ENCODE assay signal across 18 cellular contexts in genomic region chr14:49900973-49901372, GRCh38. TPM values are rescaled to one million over a fixed set of nuclear protein-coding genes. Genes with fewer than 3 reads are reported as not detected.
DNase-seq lines count a peak whose midpoint lies in the region; ATAC-seq, FAIRE-seq and TF ChIP-seq lines count a peak whose summit lies in the region.
"Had no signal": no experiment of that assay in that cellular context is flagged by ENCODE, and none has a peak within 500 bp of the region (broad histone marks: within the 10 kb centered on the region; RNA-seq: fewer than 3 reads in every experiment).

No MANE protein-coding gene starts in this region.

- H3K27ac ChIP-seq in RWPE1 (peak overlapping the region; percentile 55), epithelial cell of prostate (peak overlapping the region; percentile 6), small intestine (ENCODE audit: low read depth in 1 of 2, low read length in 1 of 2) (no peak overlapping the region)
- H3K27ac ChIP-seq: 22Rv1, BLaER1 had no signal

- WGBS in small intestine, 3 donors = 92 to 100% (median 97%) methylated on average over 1 of the region's 1 CpG

- H3K36me3 ChIP-seq in small intestine (ENCODE audit: control insufficient read depth in 2 of 2, insufficient read depth in 2 of 2, low read length in 2 of 2) = no peaks in the 10 kb centered on the region

- CTCF ChIA-PET in RWPE1 (lab: Yijun Ruan, JAX) = no interaction called here

- FAIRE-seq in small intestine (lab: Jason Lieb, UNC) = no peak
- FAIRE-seq: GM12892, GM19239 had no signal

- POLR2A ChIA-PET in RWPE1 (lab: Yijun Ruan, JAX; ENCODE audit: low non-redundant PET) = no interaction called here

- no peaks in the 10 kb centered on the region for H3K4me1 ChIP-seq in small intestine (ENCODE audit: control insufficient read depth in 2 of 2, insufficient read depth in 1 of 2, low read depth in 1 of 2, low read length in 1 of 2)

- TF ChIP-seq CTCF in RWPE1 (conservative IDR thresholded peaks at IDR 0.05; ENCODE audit: low read depth) = no peak

- no peak for DNase-seq in activated CD4-positive, CD25-positive, alpha-beta regulatory T cell treated with anti-CD3 and anti-CD28 coated beads, Interleukin-2, amount 50 U/mL, for 72 hours
- DNase-seq in RWPE1 (ENCODE audit: low spot score) (no peak), epithelial cell of prostate (ENCODE audit: low read depth, low spot score) (no peak), kidney tubule cell (ENCODE audit: low spot score) (peak; percentile 53), small intestine (no peak), Right ventricle myocardium superior (no peak)
- DNase-seq: Caco-2; CD8-positive, alpha-beta memory T cell; DND-41; GDM1; HCEC 1CT; HFFc6 had no signal

- H3K4me3 ChIP-seq in small intestine (ENCODE audit: low read depth in 1 of 2, low read length in 2 of 2) = no peak overlapping the region
- H3K4me3 ChIP-seq: BLaER1 had no signal

- H3K9me3 ChIP-seq in small intestine (ENCODE audit: control insufficient read depth, low read depth) = no peaks in the 10 kb centered on the region
- H3K9me3 ChIP-seq: BLaER1, Caco-2 had no signal

- intact Hi-C loops in Right ventricle myocardium superior (cut with DNase I) = no loop called here

- H3K27me3 ChIP-seq in small intestine (ENCODE audit: control insufficient read depth in 2 of 2, insufficient read depth in 2 of 2, low read length in 2 of 2) = no peaks in the 10 kb centered on the region
- H3K27me3 ChIP-seq: BLaER1 had no signal

- peak; percentile 24 to 29 for ATAC-seq in activated CD4-positive, CD25-positive, alpha-beta regulatory T cell treated with anti-CD3 and anti-CD28 coated beads, Interleukin-2, amount 50 U/mL, for 24 hours
- ATAC-seq in Right ventricle myocardium superior (ENCODE audit: poor library complexity) (no peak), GM19452 (IDR thresholded peaks at IDR 0.05; ENCODE audit: unreplicated experiment) (no peak)

RNA-seq across cellular contexts. Expression of gene ARF6, which starts 8.1 kb away (rescaled TPM):
- 10 to 100 TPM; 51.9 to 65.4 (median 64.6) TPM for polyA plus RNA-seq in small intestine
- 23.8 TPM for total RNA-seq in Right ventricle myocardium superior

RNA-seq across cellular contexts. Expression of gene NEMF, which starts 48.4 kb away (rescaled TPM):
- polyA plus RNA-seq in small intestine = 10 to 100 TPM; 19.6 to 33.5 (median 29.1) TPM
- total RNA-seq in Right ventricle myocardium superior = 44.5 TPM

Comparison
In these comparisons a context has a peak if more than half of its experiments do, and no peak if none do; other contexts are left out.
1. ATAC-seq: peak in activated CD4-positive, CD25-positive, alpha-beta regulatory T cell treated with anti-CD3 and anti-CD28 coated beads, Interleukin-2, amount 50 U/mL, for 24 hours (2 of 2); none in Right ventricle myocardium superior (single experiment) and GM19452 (single experiment).
2. H3K27ac ChIP-seq: peak in RWPE1 (single experiment) and epithelial cell of prostate (single experiment); none in small intestine (0 of 2).